ENCODE assay signal across 8 cellular contexts in genomic region chr1:110916669-110917306, GRCh38. TPM values are rescaled to one million over a fixed set of nuclear protein-coding genes. Genes with fewer than 3 reads are reported as not detected.
A peak's percentile ranks its signal among the peaks of the same experiment; 100 is the strongest.
DNase-seq lines count a peak whose midpoint lies in the region; ATAC-seq lines count a peak whose summit lies in the region.

No MANE protein-coding gene starts in this region.

- no peaks in the 10 kb centered on the region for H3K36me3 ChIP-seq in naive thymus-derived CD4-positive, alpha-beta T cell (ENCODE audit: control insufficient read depth in 2 of 3, insufficient read depth in 3 of 3, low read length in 3 of 3)

- no peaks in the 10 kb centered on the region for H3K27me3 Mint-ChIP-seq in activated CD4-positive, alpha-beta memory T cell treated with anti-CD3 and anti-CD28 coated beads for 36 hours
- peaks cover 0 to 12% (median under 1%) of the 10 kb centered on the region in 5 donors for H3K27me3 Mint-ChIP-seq in naive thymus-derived CD4-positive, alpha-beta T cell

- no peak overlapping the region for H3K4me3 ChIP-seq in naive thymus-derived CD4-positive, alpha-beta T cell (ENCODE audit: low read length)

- no peaks in the 10 kb centered on the region for H3K27me3 ChIP-seq in naive thymus-derived CD4-positive, alpha-beta T cell (ENCODE audit: control insufficient read depth in 2 of 2, insufficient read depth in 2 of 2, low read length in 2 of 2)

- peak; percentile 21 for DNase-seq in activated naive CD4-positive, alpha-beta T cell treated with Interleukin-2 at 50 U/mL for 16 hours
- DNase-seq in activated naive CD4-positive, alpha-beta T cell treated with anti-CD3 and anti-CD28 coated beads, Interleukin-2, amount 50 U/mL, for 16 hours: no peak
- peak; percentile 22 for DNase-seq in HS-27A (ENCODE audit: low read depth)
- DNase-seq in activated CD4-positive, alpha-beta memory T cell treated with anti-CD3 and anti-CD28 coated beads for 36 hours: peak; percentile 54
- peak in 1 of 9 donors; percentile 34 for DNase-seq in naive thymus-derived CD4-positive, alpha-beta T cell

- ATAC-seq in naive thymus-derived CD4-positive, alpha-beta T cell: peak; percentile 53
- ATAC-seq in HG03025 (IDR thresholded peaks at IDR 0.05; ENCODE audit: low FRiP score, unreplicated experiment) (no peak), HG02623 (IDR thresholded peaks at IDR 0.05; ENCODE audit: unreplicated experiment) (no peak), GM18511 (IDR thresholded peaks at IDR 0.05; ENCODE audit: unreplicated experiment) (no peak)

- H3K9me3 Mint-ChIP-seq in activated CD4-positive, alpha-beta memory T cell treated with anti-CD3 and anti-CD28 coated beads for 36 hours: peaks cover 31% of the 10 kb centered on the region
- H3K9me3 Mint-ChIP-seq in naive thymus-derived CD4-positive, alpha-beta T cell: peaks cover 0 to 21% (median 7%) of the 10 kb centered on the region in 11 donors

- POLR2A ChIA-PET in activated CD4-positive, alpha-beta memory T cell treated with anti-CD3 and anti-CD28 coated beads for 36 hours (lab: Charles Lee): no interaction called here
- POLR2A ChIA-PET in naive thymus-derived CD4-positive, alpha-beta T cell (lab: Charles Lee): interaction anchor here (0.6 kb wide), 1 partner anchor 251 kb away, joined by 4 read pairs; no protein-coding TSS in a partner anchor

- H3K27ac Mint-ChIP-seq in activated CD4-positive, alpha-beta memory T cell treated with anti-CD3 and anti-CD28 coated beads for 36 hours: no peak overlapping the region
- peak overlapping the region in 1 of 9 donors; percentile 75 for H3K27ac Mint-ChIP-seq in naive thymus-derived CD4-positive, alpha-beta T cell

- CTCF ChIA-PET in activated CD4-positive, alpha-beta memory T cell treated with anti-CD3 and anti-CD28 coated beads for 36 hours (lab: Charles Lee): interaction anchor here (0.6 kb wide), 1 partner anchor 113 kb away, joined by 3 read pairs; no protein-coding TSS in a partner anchor
- CTCF ChIA-PET in naive thymus-derived CD4-positive, alpha-beta T cell (lab: Charles Lee): no interaction called here

- no peak overlapping the region for H3K4me3 Mint-ChIP-seq in activated CD4-positive, alpha-beta memory T cell treated with anti-CD3 and anti-CD28 coated beads for 36 hours
- peak overlapping the region in 5 of 10 donors; percentile 6 to 79 (median 19) for H3K4me3 Mint-ChIP-seq in naive thymus-derived CD4-positive, alpha-beta T cell

- peaks cover 0 to 4% of the 10 kb centered on the region in 2 donors for H3K4me1 ChIP-seq in naive thymus-derived CD4-positive, alpha-beta T cell (ENCODE audit: control insufficient read depth in 2 of 2, insufficient read depth in 2 of 2, low read length in 2 of 2)

- intact Hi-C loops in activated CD4-positive, alpha-beta memory T cell treated with anti-CD3 and anti-CD28 coated beads for 36 hours (cut with micrococcal nuclease): loop anchor here (5.0 kb wide), 1 partner anchor 46 kb away; the partner anchor contains the start of gene LRIF1
- intact Hi-C loops in naive thymus-derived CD4-positive, alpha-beta T cell (cut with micrococcal nuclease): loop anchor here in 1 of 2 donors (2.0 to 5.0 kb wide), 4 partner anchors 20 to 46 kb away; partner anchors contain the start of genes CD53 and LRIF1

- no peaks in the 10 kb centered on the region for H3K36me3 Mint-ChIP-seq in activated CD4-positive, alpha-beta memory T cell treated with anti-CD3 and anti-CD28 coated beads for 36 hours
- H3K36me3 Mint-ChIP-seq in naive thymus-derived CD4-positive, alpha-beta T cell: peaks cover under 1 to 19% (median 3%) of the 10 kb centered on the region in 5 donors

- H3K4me1 Mint-ChIP-seq in activated CD4-positive, alpha-beta memory T cell treated with anti-CD3 and anti-CD28 coated beads for 36 hours (ENCODE audit: low read depth): peaks cover 15% of the 10 kb centered on the region
- peaks cover 7 to 16% (median 13%) of the 10 kb centered on the region in 7 donors for H3K4me1 Mint-ChIP-seq in naive thymus-derived CD4-positive, alpha-beta T cell

- H3K27ac ChIP-seq in naive thymus-derived CD4-positive, alpha-beta T cell (ENCODE audit: low read depth, low read length): no peak overlapping the region

- H3K9me3 ChIP-seq in naive thymus-derived CD4-positive, alpha-beta T cell (ENCODE audit: control insufficient read depth in 2 of 3, low read length in 3 of 3): peaks cover 0 to 6% (median 0%) of the 10 kb centered on the region in 3 experiments

RNA-seq across cellular contexts. Expression of gene CD53, which starts 43.8 kb away (rescaled TPM):
- 100 to 1,000 TPM; 240 to 246 TPM for total RNA-seq in activated CD4-positive, alpha-beta memory T cell treated with anti-CD3 and anti-CD28 coated beads for 36 hours
- total RNA-seq in naive thymus-derived CD4-positive, alpha-beta T cell: 100 to 1,000 TPM; 237 to 513 (median 287) TPM
- polyA plus RNA-seq in naive thymus-derived CD4-positive, alpha-beta T cell: 1,000 to 10,000 TPM in 1 of 2 donors, 100 to 1,000 TPM in 1; 675 to 1,023 TPM

RNA-seq across cellular contexts. Expression of gene LRIF1, which starts 46.9 kb away (rescaled TPM):
- total RNA-seq in activated CD4-positive, alpha-beta memory T cell treated with anti-CD3 and anti-CD28 coated beads for 36 hours: 10 to 100 TPM; 12.9 to 14.4 TPM
- total RNA-seq in naive thymus-derived CD4-positive, alpha-beta T cell: 10 to 100 TPM in 3 of 5 experiments, 1 to 10 TPM in 2; 7.9 to 25.8 (median 17.3) TPM
- 10 to 100 TPM; 20.2 to 24.4 TPM for polyA plus RNA-seq in naive thymus-derived CD4-positive, alpha-beta T cell
